1 cellular context compared by ENCODE assay signal in the genomic region with DNA sequence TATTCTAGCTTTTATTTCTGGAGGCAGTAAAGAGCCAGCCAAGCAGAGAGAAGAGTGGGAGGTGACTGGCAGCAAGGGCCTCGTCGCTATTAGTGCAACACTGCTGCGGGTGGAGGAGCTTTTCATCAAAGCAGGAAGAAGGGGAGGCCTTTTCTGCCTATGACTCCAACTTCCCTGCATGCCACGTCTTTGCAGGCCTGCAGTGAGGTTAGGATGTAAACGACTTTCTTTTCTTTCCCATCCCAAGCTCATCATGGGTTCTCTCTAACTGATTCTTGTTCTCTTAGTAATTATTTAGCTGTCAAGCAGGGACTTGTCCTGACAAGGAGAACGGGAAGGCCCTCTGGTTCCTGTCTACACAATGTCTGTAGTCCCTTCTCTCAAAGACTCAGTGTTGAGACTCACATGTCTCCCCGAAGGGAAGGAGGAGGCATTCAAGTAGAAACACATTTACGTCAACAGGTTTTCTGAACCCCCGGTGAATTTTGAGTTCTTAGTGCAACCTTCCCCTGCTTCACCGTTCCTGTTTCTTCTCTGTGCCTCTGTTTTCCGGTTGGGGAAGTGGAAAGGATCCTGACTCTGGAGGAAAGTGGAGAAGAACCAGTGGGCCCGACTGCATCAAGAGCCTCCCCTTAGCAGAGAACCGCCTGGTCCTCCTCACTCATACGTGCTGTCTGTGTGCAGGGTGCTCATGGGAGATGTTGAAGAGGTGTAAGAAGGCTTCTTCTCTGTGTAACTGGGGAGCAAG.
A peak's percentile ranks its signal among the peaks of the same experiment; 100 is the strongest.
TF ChIP-seq lines count a peak whose summit lies in the region.

No MANE protein-coding gene starts in this region.

TF ChIP-seq in GM12878, 131 proteins besides CTCF, POLR2A, EP300 and RAD21 (continued from another document):
- TF ChIP-seq SIN3A (IDR thresholded peaks at IDR 0.05; ENCODE audit: low read depth, low read length): peak; percentile 29; the same call in 1 of the 2 replicates
- no peak for TF ChIP-seq ZZZ3 (IDR thresholded peaks at IDR 0.05; ENCODE audit: control insufficient read depth, insufficient read length, low read depth)
- 0 out of 2 replicates have a peak, but pooled peaks have one; percentile 27 for TF ChIP-seq POLR2AphosphoS5 (IDR thresholded peaks at IDR 0.05; ENCODE audit: low read length)
- TF ChIP-seq DPF2 (IDR thresholded peaks at IDR 0.05): no peak; the same call in 1 of the 2 replicates
- 0 out of 2 replicates have a peak, but pooled peaks have one; percentile 4 for TF ChIP-seq SMC3 (IDR thresholded peaks at IDR 0.05; ENCODE audit: borderline replicate concordance, low read length)
- TF ChIP-seq LARP7 (IDR thresholded peaks at IDR 0.05): no peak
- TF ChIP-seq STAT3 (IDR thresholded peaks at IDR 0.05; ENCODE audit: low read depth, low read length): no peak
- TF ChIP-seq ZSCAN29 (IDR thresholded peaks at IDR 0.05): peak; percentile 78
- peak; percentile 64 to 71 for TF ChIP-seq IKZF2 (IDR thresholded peaks at IDR 0.05)
- TF ChIP-seq IKZF1 (conservative IDR thresholded peaks at IDR 0.05): peak; percentile 79
